In genomic region chr15:81223346-81223971, GRCh38 we compare ENCODE assay signal across 18 cellular contexts. TPM values are rescaled to one million over a fixed set of nuclear protein-coding genes. Genes with fewer than 3 reads are reported as not detected.
DNase-seq lines count a peak whose midpoint lies in the region; ATAC-seq and TF ChIP-seq lines count a peak whose summit lies in the region.
"Had no signal": no experiment of that assay in that cellular context is flagged by ENCODE, and none has a peak within 500 bp of the region (broad histone marks: within the 10 kb centered on the region; RNA-seq: fewer than 3 reads in every experiment).

No MANE protein-coding gene starts in this region.

- no peak overlapping the region for H2AFZ ChIP-seq in MM.1S (ENCODE audit: low read length)

- no peak overlapping the region for H3K4me2 ChIP-seq in MM.1S (ENCODE audit: low read depth, low read length)
- H3K4me2 ChIP-seq: BLaER1 had no signal

- no peaks in the 10 kb centered on the region for H3K9me2 ChIP-seq in MM.1S (replicated peaks; ENCODE audit: insufficient read depth, low read length)

- no peak for ATAC-seq in heart right ventricle
- no peak for ATAC-seq in HG03139 (IDR thresholded peaks at IDR 0.05; ENCODE audit: unreplicated experiment)

- no peak for TF ChIP-seq POLR2A in vagina (IDR thresholded peaks at IDR 0.05)

- no peak for TF ChIP-seq CTCF in heart right ventricle (IDR thresholded peaks at IDR 0.05)
- no peak for TF ChIP-seq CTCF in vagina (IDR thresholded peaks at IDR 0.05)
- no peak for TF ChIP-seq CTCF in MM.1S (IDR thresholded peaks at IDR 0.05; ENCODE audit: low read length)

- H3K4me3 ChIP-seq in heart right ventricle (no peak overlapping the region), stomach smooth muscle (ENCODE audit: low read length in 2 of 2) (no peak overlapping the region), vagina (no peak overlapping the region), MM.1S (ENCODE audit: low read length) (no peak overlapping the region)
- H3K4me3 ChIP-seq: BLaER1 had no signal

- intact Hi-C loops in heart right ventricle (cut with DNase I) = no loop called here
- intact Hi-C loops in cardiac septum (cut with DNase I) = no loop called here
- intact Hi-C loops in vagina (cut with DNase I) = no loop called here

- peaks cover 0 to 40% (median 24%) of the 10 kb centered on the region in 9 donors for H3K4me1 ChIP-seq in heart right ventricle
- H3K4me1 ChIP-seq in stomach smooth muscle (ENCODE audit: control insufficient read depth, insufficient read depth, low read length) = peaks cover 6% of the 10 kb centered on the region
- H3K4me1 ChIP-seq in vagina = peaks cover 45% of the 10 kb centered on the region
- peaks cover 9% of the 10 kb centered on the region for H3K4me1 ChIP-seq in MM.1S (ENCODE audit: low read length)
- H3K4me1 ChIP-seq: BLaER1 had no signal

- H3K9ac ChIP-seq in stomach smooth muscle (ENCODE audit: low read length in 2 of 2) (no peak overlapping the region), MM.1S (ENCODE audit: low read length) (no peak overlapping the region)
- H3K9ac ChIP-seq: BLaER1 had no signal

- H3K9me3 ChIP-seq in heart right ventricle (no peaks in the 10 kb centered on the region), stomach smooth muscle (ENCODE audit: control insufficient read depth in 2 of 2, low read length in 2 of 2) (no peaks in the 10 kb centered on the region), vagina (no peaks in the 10 kb centered on the region), MM.1S (replicated peaks; ENCODE audit: insufficient read depth, low read length) (no peaks in the 10 kb centered on the region)
- H3K9me3 ChIP-seq: BLaER1 had no signal

- no peaks in the 10 kb centered on the region for H3F3A ChIP-seq in MM.1S (ENCODE audit: insufficient read depth, low read length)

- H3K27me3 ChIP-seq in heart right ventricle (peaks cover 0 to 4% (median 0%) of the 10 kb centered on the region in 7 donors), stomach smooth muscle (ENCODE audit: control insufficient read depth in 1 of 2, insufficient read depth in 2 of 2, low read length in 2 of 2) (no peaks in the 10 kb centered on the region), vagina (no peaks in the 10 kb centered on the region), MM.1S (replicated peaks; ENCODE audit: insufficient read depth, low read length) (no peaks in the 10 kb centered on the region)
- H3K27me3 ChIP-seq: BLaER1 had no signal

- 75% methylated on average over 2 of the region's 2 CpGs for WGBS in heart right ventricle, 2 donors

- H3K27ac ChIP-seq in heart right ventricle (peak overlapping the region in 6 of 10 donors; percentile 46 to 63 (median 54)), stomach smooth muscle (ENCODE audit: low read length) (peak overlapping the region; percentile 4), vagina (peak overlapping the region; percentile 70), MM.1S (ENCODE audit: low read length) (no peak overlapping the region)
- H3K27ac ChIP-seq: BLaER1 had no signal

- DNase-seq in heart right ventricle = no peak
- DNase-seq in cardiac septum (ENCODE audit: low spot score) = no peak
- peak; percentile 56 for DNase-seq in cerebellum (ENCODE audit: low spot score)
- no peak for DNase-seq in vagina (ENCODE audit: extremely low spot score in 2 of 2)
- no peak for DNase-seq in NCI-H446 (lab: John Stamatoyannopoulos, UW)
- DNase-seq in MM.1S = no peak
- DNase-seq: 8988T; CD4-positive, alpha-beta memory T cell; DMS153; DMS79; GF-D8; GOT3; H9 had no signal

- H3K79me2 ChIP-seq in MM.1S (ENCODE audit: low read length) = no peaks in the 10 kb centered on the region

- peaks cover 0 to 6% (median 0%) of the 10 kb centered on the region in 9 donors for H3K36me3 ChIP-seq in heart right ventricle
- H3K36me3 ChIP-seq in stomach smooth muscle (ENCODE audit: control insufficient read depth in 2 of 2, insufficient read depth in 2 of 2, low read length in 2 of 2) = no peaks in the 10 kb centered on the region
- H3K36me3 ChIP-seq in vagina = no peaks in the 10 kb centered on the region
- H3K36me3 ChIP-seq in MM.1S (replicated peaks; ENCODE audit: insufficient read depth, low read length) = no peaks in the 10 kb centered on the region
- H3K36me3 ChIP-seq: BLaER1 had no signal

- no peaks in the 10 kb centered on the region for H4K20me1 ChIP-seq in MM.1S (ENCODE audit: insufficient read depth, low read length)
- H4K20me1 ChIP-seq: BLaER1 had no signal

RNA-seq across cellular contexts. Expression of gene IL16, which starts 26.8 kb away (rescaled TPM):
- 10 to 100 TPM in 1 of 10 donors, 1 to 10 TPM in 9; 3.3 to 13.1 (median 4.1) TPM for total RNA-seq in heart right ventricle
- 1 to 10 TPM; 4.3 to 4.9 TPM for polyA plus RNA-seq in heart right ventricle
- total RNA-seq in cardiac septum = 2.5 TPM
- total RNA-seq in cerebellum = 1.8 TPM
- total RNA-seq in vagina = 19.9 TPM
- total RNA-seq: Daoy, HT-29 had no signal
